ENCODE assay signal across 8 cellular contexts in genomic region chr10:48160670-48161069, GRCh38.
DNase-seq lines count a peak whose midpoint lies in the region; ATAC-seq and TF ChIP-seq lines count a peak whose summit lies in the region.
"Not testable (repeated sequence)": the region's sequence is repeated elsewhere in the genome, so short reads cannot be mapped to it uniquely, and the experiment has no call there.

No MANE protein-coding gene starts in this region.

- H3K36me3 ChIP-seq in BE2C, WERI-Rb-1: not testable (repeated sequence)

- H3K4me1 Mint-ChIP-seq in activated naive CD8-positive, alpha-beta T cell treated with anti-CD3 and anti-CD28 coated beads, Interleukin-2, amount 50 U/mL, for 24 hours; neural crest cell: not testable (repeated sequence)

- not testable (repeated sequence) for H3K9me3 Mint-ChIP-seq in activated naive CD8-positive, alpha-beta T cell treated with anti-CD3 and anti-CD28 coated beads, Interleukin-2, amount 50 U/mL, for 24 hours; neural crest cell

- TF ChIP-seq CTCF in BE2C (IDR thresholded peaks at IDR 0.05; ENCODE audit: low read depth, low read length); foreskin keratinocyte (conservative IDR thresholded peaks at IDR 0.05); neural crest cell (conservative IDR thresholded peaks at IDR 0.05): not testable (repeated sequence)
- TF ChIP-seq CTCF in GM12872 (IDR thresholded peaks at IDR 0.05; ENCODE audit: insufficient read depth, low read depth, low read length), result 0 out of 3 replicates have a peak, but pooled peaks have one; percentile 16
- TF ChIP-seq CTCF in LNCaP clone FGC (IDR thresholded peaks at IDR 0.05; ENCODE audit: control insufficient read depth, extremely low read depth, insufficient read depth), result peak; percentile 10; the same call in 1 of the 2 replicates
- peak; percentile 20; the same call in 1 of the 2 replicates for TF ChIP-seq CTCF in WERI-Rb-1 (IDR thresholded peaks at IDR 0.05; ENCODE audit: low read depth, low read length)

- not testable (repeated sequence) for H3K36me3 Mint-ChIP-seq in activated naive CD8-positive, alpha-beta T cell treated with anti-CD3 and anti-CD28 coated beads, Interleukin-2, amount 50 U/mL, for 24 hours (ENCODE audit: low read depth); neural crest cell (ENCODE audit: low read depth)

- not testable (repeated sequence) for H3K27ac Mint-ChIP-seq in activated naive CD8-positive, alpha-beta T cell treated with anti-CD3 and anti-CD28 coated beads, Interleukin-2, amount 50 U/mL, for 24 hours; neural crest cell (ENCODE audit: unreplicated experiment)

- H3K27me3 ChIP-seq in BE2C; WERI-Rb-1 (ENCODE audit: insufficient read depth, low read depth, severe bottlenecking); foreskin keratinocyte: not testable (repeated sequence)

- DNase-seq in BE2C (peak; percentile 34), WERI-Rb-1 (peak; percentile 73), neural crest cell (ENCODE audit: low read depth, low spot score) (peak; percentile 37)
- DNase-seq in LNCaP clone FGC (ENCODE audit: low read depth); foreskin keratinocyte: not testable (repeated sequence)
- DNase-seq in activated naive CD8-positive, alpha-beta T cell treated with anti-CD3 and anti-CD28 coated beads, Interleukin-2, amount 50 U/mL, for 24 hours, result peak; percentile 6
- peak; percentile 15 for DNase-seq in stimulated activated naive CD8-positive, alpha-beta T cell treated with anti-CD3 and anti-CD28 coated beads, Interleukin-15, Interleukin-2, amounts not matched to agents 100 U/mL and 50 U/mL, for 24 hours

- not testable (repeated sequence) for H3K4me3 Mint-ChIP-seq in activated naive CD8-positive, alpha-beta T cell treated with anti-CD3 and anti-CD28 coated beads, Interleukin-2, amount 50 U/mL, for 24 hours; neural crest cell

- H3K4me3 ChIP-seq in BE2C (ENCODE audit: low read depth, low read length); LNCaP clone FGC (ENCODE audit: low read depth, low read length); WERI-Rb-1 (ENCODE audit: low read depth, low read length): not testable (repeated sequence)

- H3K4me1 ChIP-seq in BE2C, foreskin keratinocyte: not testable (repeated sequence)

- not testable (repeated sequence) for H3K9me3 ChIP-seq in BE2C; WERI-Rb-1 (ENCODE audit: severe bottlenecking)

- H3K27me3 Mint-ChIP-seq in activated naive CD8-positive, alpha-beta T cell treated with anti-CD3 and anti-CD28 coated beads, Interleukin-2, amount 50 U/mL, for 24 hours; neural crest cell (ENCODE audit: low read depth): not testable (repeated sequence)

- ATAC-seq in activated naive CD8-positive, alpha-beta T cell treated with anti-CD3 and anti-CD28 coated beads, Interleukin-2, amount 50 U/mL, for 24 hours; stimulated activated naive CD8-positive, alpha-beta T cell treated with anti-CD3 and anti-CD28 coated beads, Interleukin-15, Interleukin-2, amounts not matched to agents 100 U/mL and 50 U/mL, for 24 hours: not testable (repeated sequence)
- peak; percentile 32 for ATAC-seq in foreskin keratinocyte

- H3K27ac ChIP-seq in WERI-Rb-1, foreskin keratinocyte: not testable (repeated sequence)
